9 cellular contexts compared by ENCODE assay signal in the genomic region with DNA sequence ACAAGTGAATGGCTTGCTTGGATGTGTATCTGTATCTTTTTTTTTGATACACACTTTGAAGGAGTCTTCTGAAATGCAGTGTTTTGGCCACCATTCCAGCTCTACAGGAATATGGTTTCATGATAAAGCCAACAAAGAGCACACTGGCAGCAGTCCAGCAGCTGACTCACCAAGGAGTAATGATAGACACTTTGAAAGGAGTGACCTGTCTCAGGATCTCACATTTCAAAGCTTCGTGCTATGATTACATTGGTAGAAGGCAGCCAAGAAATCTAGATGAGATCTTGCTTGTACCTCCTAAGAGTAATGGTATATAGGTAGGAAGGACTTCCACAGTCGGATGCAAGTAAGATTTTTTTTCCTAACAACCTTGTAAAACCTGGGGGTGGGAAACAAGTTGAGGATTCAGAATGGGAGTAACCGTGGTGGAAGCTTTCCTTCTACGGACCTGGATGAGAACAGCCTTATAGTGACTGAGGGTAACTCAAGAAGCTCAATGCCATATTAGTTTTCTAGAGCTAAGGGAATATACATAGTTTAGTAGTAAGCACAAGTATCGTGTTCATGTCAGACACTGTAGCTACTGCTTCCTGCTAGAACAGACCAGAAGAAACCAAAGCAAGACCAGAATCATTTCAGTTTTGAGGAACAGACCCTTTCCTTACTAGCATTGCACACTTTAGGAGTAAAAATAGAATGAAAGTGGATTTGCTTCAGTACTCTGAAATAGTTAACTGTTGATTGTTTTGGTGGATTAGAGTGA. TPM values are rescaled to one million over a fixed set of nuclear protein-coding genes. Genes with fewer than 3 reads are reported as not detected.
DNase-seq lines count a peak whose midpoint lies in the region; ATAC-seq, FAIRE-seq and TF ChIP-seq lines count a peak whose summit lies in the region.
"Had no signal": no experiment of that assay in that cellular context is flagged by ENCODE, and none has a peak within 500 bp of the region (broad histone marks: within the 10 kb centered on the region; RNA-seq: fewer than 3 reads in every experiment).

No MANE protein-coding gene starts in this region.

- no peak overlapping the region for H3K4me3 Mint-ChIP-seq in T-helper 2 cell treated with Interferon-gamma antibody and Interleukin-4, amounts not matched to agents 5 μg/mL and 100 μg/mL, for 36 hours
- H3K4me3 Mint-ChIP-seq: IgD-negative memory B cell had no signal

- POLR2A ChIA-PET in endothelial cell of umbilical vein (lab: Charles Lee): interaction anchor here (0.5 to 1.0 kb wide), 2 partner anchors 25 to 128 kb away, joined by 4 to 6 read pairs; a partner anchor contains a TSS

- H3K9ac ChIP-seq in endothelial cell of umbilical vein (replicated peaks; ENCODE audit: extremely low read depth, insufficient read depth, low read length): no peak overlapping the region

- H3K27ac Mint-ChIP-seq in T-helper 2 cell treated with Interferon-gamma antibody and Interleukin-4, amounts not matched to agents 5 μg/mL and 100 μg/mL, for 36 hours: no peak overlapping the region

- peaks cover 3% of the 10 kb centered on the region for H4K20me1 ChIP-seq in endothelial cell of umbilical vein (replicated peaks; ENCODE audit: control insufficient read depth, extremely low read depth, insufficient read depth, low read length)

- H3K4me1 ChIP-seq in endothelial cell of umbilical vein (ENCODE audit: control insufficient read depth, extremely low read depth, insufficient read depth, low read length): peaks cover 13% of the 10 kb centered on the region

- no peak overlapping the region for H2AFZ ChIP-seq in endothelial cell of umbilical vein (ENCODE audit: low read depth, low read length)

- BruUV-seq in endothelial cell of umbilical vein (replicated peaks; lab: Mats Ljungman, UMichigan): no TSS peak

- TF ChIP-seq CTCF in endothelial cell of umbilical vein (IDR thresholded peaks at IDR 0.05; ENCODE audit: extremely low read depth in 1 of 2, insufficient read depth in 1 of 2, low read depth in 1 of 2, low read length in 2 of 2): no peak

- H3K36me3 Mint-ChIP-seq in T-helper 2 cell treated with Interferon-gamma antibody and Interleukin-4, amounts not matched to agents 5 μg/mL and 100 μg/mL, for 36 hours (ENCODE audit: low read depth): no peaks in the 10 kb centered on the region

- no peak for ATAC-seq in GM18520 (IDR thresholded peaks at IDR 0.05; ENCODE audit: unreplicated experiment)
- no peak for ATAC-seq in GM19455 (IDR thresholded peaks at IDR 0.05; ENCODE audit: unreplicated experiment)

- H3K4me3 ChIP-seq in endothelial cell of umbilical vein (replicated peaks in 1 of 3; ENCODE audit: insufficient read depth in 1 of 3, low read depth in 1 of 3, low read length in 3 of 3): no peak overlapping the region

- H3K9me1 ChIP-seq in endothelial cell of umbilical vein (replicated peaks; ENCODE audit: control insufficient read depth, extremely low read depth, insufficient read depth, low read length): peaks cover 3% of the 10 kb centered on the region

- H3K4me1 Mint-ChIP-seq in T-helper 2 cell treated with Interferon-gamma antibody and Interleukin-4, amounts not matched to agents 5 μg/mL and 100 μg/mL, for 36 hours (ENCODE audit: low read depth): no peaks in the 10 kb centered on the region

- CTCF ChIA-PET in endothelial cell of umbilical vein (lab: Charles Lee): interaction anchor here (1.1 to 2.1 kb wide), 10 partner anchors 8 to 218 kb away, joined by 4 to 10 read pairs (median 5); a partner anchor contains a TSS

- peak; percentile 95 for DNase-seq in COLO829 (ENCODE audit: low spot score)
- DNase-seq in HTR-8/SVneo (ENCODE audit: insufficient read length, low spot score): peak; percentile 68
- peak; percentile 94 for DNase-seq in RPMI7951 (ENCODE audit: low read depth)
- peak; percentile 97 for DNase-seq in endothelial cell of umbilical vein (ENCODE audit: low read depth, low spot score)
- DNase-seq in mucosa of gallbladder (ENCODE audit: low spot score): peak; percentile 84
- DNase-seq in T-helper 2 cell treated with Interferon-gamma antibody and Interleukin-4, amounts not matched to agents 5 μg/mL and 100 μg/mL, for 36 hours (ENCODE audit: low spot score): no peak

- H3K79me2 ChIP-seq in endothelial cell of umbilical vein (ENCODE audit: control insufficient read depth, insufficient read depth, low read length): peaks cover 35% of the 10 kb centered on the region

- no peak for TF ChIP-seq POLR2A in endothelial cell of umbilical vein (IDR thresholded peaks at IDR 0.05; ENCODE audit: low read depth, low read length)

- H3K9me3 ChIP-seq in endothelial cell of umbilical vein (replicated peaks; ENCODE audit: control insufficient read depth, insufficient read depth, low read length): no peaks in the 10 kb centered on the region

- no peaks in the 10 kb centered on the region for H3K27me3 ChIP-seq in endothelial cell of umbilical vein (ENCODE audit: control insufficient read depth in 2 of 2, insufficient read depth in 2 of 2, low read length in 2 of 2)

- intact Hi-C loops in endothelial cell of umbilical vein (cut with micrococcal nuclease): no loop called here

- H3K27ac ChIP-seq in endothelial cell of umbilical vein (ENCODE audit: insufficient read depth, low read depth, low read length): peak overlapping the region; percentile 12

- dilution Hi-C loops in endothelial cell of umbilical vein (cut with MboI; ENCODE audit: extremely low pct_ligation_motif_present, low sequenced_read_pairs): no loop called here

- H3K9me3 Mint-ChIP-seq in T-helper 2 cell treated with Interferon-gamma antibody and Interleukin-4, amounts not matched to agents 5 μg/mL and 100 μg/mL, for 36 hours: no peaks in the 10 kb centered on the region
- H3K9me3 Mint-ChIP-seq: IgD-negative memory B cell had no signal

- peak overlapping the region; percentile 78 for H3K4me2 ChIP-seq in endothelial cell of umbilical vein (ENCODE audit: insufficient read depth, low read length)

- H3K36me3 ChIP-seq in endothelial cell of umbilical vein (ENCODE audit: control insufficient read depth in 2 of 2, extremely low read depth in 1 of 2, insufficient read depth in 2 of 2, low read length in 2 of 2): no peaks in the 10 kb centered on the region

- FAIRE-seq in HTR-8/SVneo (lab: Jason Lieb, UNC) (peak; percentile 60), endothelial cell of umbilical vein (lab: Jason Lieb, UNC) (peak; percentile 97)

- H3K27me3 Mint-ChIP-seq in T-helper 2 cell treated with Interferon-gamma antibody and Interleukin-4, amounts not matched to agents 5 μg/mL and 100 μg/mL, for 36 hours (ENCODE audit: low read depth): no peaks in the 10 kb centered on the region
- H3K27me3 Mint-ChIP-seq: IgD-negative memory B cell had no signal

TF ChIP-seq in endothelial cell of umbilical vein, 7 proteins besides CTCF, POLR2A, EP300 and RAD21:
- TF ChIP-seq, protein P1, sequence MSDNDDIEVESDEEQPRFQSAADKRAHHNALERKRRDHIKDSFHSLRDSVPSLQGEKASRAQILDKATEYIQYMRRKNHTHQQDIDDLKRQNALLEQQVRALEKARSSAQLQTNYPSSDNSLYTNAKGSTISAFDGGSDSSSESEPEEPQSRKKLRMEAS (IDR thresholded peaks at IDR 0.05; ENCODE audit: insufficient read depth, insufficient read length): no peak
- TF ChIP-seq JUN (IDR thresholded peaks at IDR 0.05; ENCODE audit: borderline replicate concordance, insufficient read depth, insufficient read length, low read depth) (peak; percentile 76), FOS (IDR thresholded peaks at IDR 0.05; ENCODE audit: borderline replicate concordance, insufficient read depth, low read length) (peak; percentile 91), GATA2 (IDR thresholded peaks at IDR 0.05; ENCODE audit: insufficient read depth, insufficient read length, low read depth, low read length) (peak; percentile 64)

RNA-seq across cellular contexts. Expression of a gene that starts 25.0 kb away (rescaled TPM):
- 13.0 and 18.2 TPM in 2 replicates for total RNA-seq in RPMI7951 (2014; rRNA removed; shearing (Covaris generic))
- total RNA-seq in endothelial cell of umbilical vein (30.1 and 31.5 TPM in 2 replicates), mucosa of gallbladder (50.7 TPM)
- 34.3 and 36.5 TPM in 2 replicates for polyA plus RNA-seq in endothelial cell of umbilical vein
- 16.3 and 16.5 TPM in 2 replicates for polyA plus RNA-seq in endothelial cell of umbilical vein (2011; cell fraction: cytosol; rRNA removed)
- 128 and 129 TPM in 2 replicates for polyA plus RNA-seq in endothelial cell of umbilical vein (2011; cell fraction: nucleus; rRNA removed)
- polyA plus RNA-seq in endothelial cell of umbilical vein (2012): 14.9 and 15.0 TPM in 2 replicates
- 69.8 and 81.1 TPM in 2 replicates for polyA minus RNA-seq in endothelial cell of umbilical vein
- 6.3 TPM for polyA minus RNA-seq in endothelial cell of umbilical vein (2011; cell fraction: cytosol; rRNA and poly(A)+ RNA removed)
- polyA minus RNA-seq in endothelial cell of umbilical vein (2011; cell fraction: nucleus; rRNA and poly(A)+ RNA removed): 89.8 and 114 TPM in 2 replicates
